12 cellular contexts compared by ENCODE assay signal in genomic region chr6:41784581-41785171, GRCh38. TPM values are rescaled to one million over a fixed set of nuclear protein-coding genes. Genes with fewer than 3 reads are reported as not detected.
DNase-seq lines count a peak whose midpoint lies in the region; ATAC-seq and TF ChIP-seq lines count a peak whose summit lies in the region.
"Had no signal": no experiment of that assay in that cellular context is flagged by ENCODE, and none has a peak within 500 bp of the region (broad histone marks: within the 10 kb centered on the region; RNA-seq: fewer than 3 reads in every experiment).

No MANE protein-coding gene starts in this region.

- ATAC-seq in HG02938 (IDR thresholded peaks at IDR 0.05; ENCODE audit: unreplicated experiment): no peak

- peaks cover 17% of the 10 kb centered on the region for H3K4me1 Mint-ChIP-seq in activated T-helper 1 cell treated with anti-CD3 and anti-CD28 coated beads, Interleukin-12 subunit alpha, Interleukin-12 subunit beta, Interleukin-2, Interleukin-4 antibody, amounts not matched to agents 30 ng/mL and 10 ng/mL and 1 ng/mL, durations not matched to agents 14 hours and 24 hours and 36 hours (ENCODE audit: low read depth)

- TF ChIP-seq CTCF in C4-2B (conservative IDR thresholded peaks at IDR 0.05) (no peak), GM10266 (IDR thresholded peaks at IDR 0.05; ENCODE audit: control insufficient read depth, insufficient read depth, low read depth, missing control alignments) (no peak)

- peaks cover 18% of the 10 kb centered on the region for H3K27me3 Mint-ChIP-seq in activated T-helper 1 cell treated with anti-CD3 and anti-CD28 coated beads, Interleukin-12 subunit alpha, Interleukin-12 subunit beta, Interleukin-2, Interleukin-4 antibody, amounts not matched to agents 30 ng/mL and 10 ng/mL and 1 ng/mL, durations not matched to agents 14 hours and 24 hours and 36 hours (ENCODE audit: insufficient read depth)

- H3K36me3 Mint-ChIP-seq in activated T-helper 1 cell treated with anti-CD3 and anti-CD28 coated beads, Interleukin-12 subunit alpha, Interleukin-12 subunit beta, Interleukin-2, Interleukin-4 antibody, amounts not matched to agents 30 ng/mL and 10 ng/mL and 1 ng/mL, durations not matched to agents 14 hours and 24 hours and 36 hours (ENCODE audit: low read depth): peaks cover 10% of the 10 kb centered on the region

- H3K27ac Mint-ChIP-seq in activated T-helper 1 cell treated with anti-CD3 and anti-CD28 coated beads, Interleukin-12 subunit alpha, Interleukin-12 subunit beta, Interleukin-2, Interleukin-4 antibody, amounts not matched to agents 30 ng/mL and 10 ng/mL and 1 ng/mL, durations not matched to agents 14 hours and 24 hours and 36 hours: no peak overlapping the region

- H3K4me3 Mint-ChIP-seq in activated T-helper 1 cell treated with anti-CD3 and anti-CD28 coated beads, Interleukin-12 subunit alpha, Interleukin-12 subunit beta, Interleukin-2, Interleukin-4 antibody, amounts not matched to agents 30 ng/mL and 10 ng/mL and 1 ng/mL, durations not matched to agents 14 hours and 24 hours and 36 hours: peak overlapping the region; percentile 45

- intact Hi-C loops in activated T-helper 1 cell treated with anti-CD3 and anti-CD28 coated beads, Interleukin-12 subunit alpha, Interleukin-12 subunit beta, Interleukin-2, Interleukin-4 antibody, amounts not matched to agents 30 ng/mL and 10 ng/mL and 1 ng/mL, durations not matched to agents 14 hours and 24 hours and 36 hours (cut with micrococcal nuclease): loop anchor here (5.0 kb wide), 2 partner anchors 237 to 1733 kb away; partner anchors contain the start of genes FOXP4, POLR1C and YIPF3

- DNase-seq in GM10266 (ENCODE audit: extremely low spot score) (peak; percentile 14), mucosa of gallbladder (ENCODE audit: low spot score) (peak; percentile 69), NCI-H1105 treated with DMSO at 0.1 percent for 48 hours (lab: John Stamatoyannopoulos, UW) (no peak), NCI-H2029 treated with DMSO at 0.1 percent for 48 hours (lab: John Stamatoyannopoulos, UW) (no peak), RKO (ENCODE audit: low spot score) (no peak)
- no peak for DNase-seq in activated T-helper 1 cell treated with anti-CD3 and anti-CD28 coated beads, Interleukin-12 subunit alpha, Interleukin-12 subunit beta, Interleukin-2, Interleukin-4 antibody, amounts not matched to agents 30 ng/mL and 10 ng/mL and 1 ng/mL, durations not matched to agents 14 hours and 24 hours and 36 hours (ENCODE audit: low spot score)
- DNase-seq: DMS 273 treated with DMSO at 0.1 percent for 48 hours; occipital lobe; stimulated activated CD4-positive, alpha-beta T cell treated with anti-CD3 and anti-CD28 coated beads, Interleukin-4, amount 100 ng/mL, for 4 hours had no signal

- H3K9me3 Mint-ChIP-seq in activated T-helper 1 cell treated with anti-CD3 and anti-CD28 coated beads, Interleukin-12 subunit alpha, Interleukin-12 subunit beta, Interleukin-2, Interleukin-4 antibody, amounts not matched to agents 30 ng/mL and 10 ng/mL and 1 ng/mL, durations not matched to agents 14 hours and 24 hours and 36 hours: no peaks in the 10 kb centered on the region

- H3K27ac ChIP-seq in C4-2B: peak overlapping the region; percentile 92
- H3K27ac ChIP-seq: thoracic aorta had no signal

RNA-seq across cellular contexts. Expression of gene TOMM6, which starts 2.8 kb away (rescaled TPM):
- 334 and 338 TPM in 2 replicates for total RNA-seq in activated T-helper 1 cell treated with anti-CD3 and anti-CD28 coated beads, Interleukin-12 subunit alpha, Interleukin-12 subunit beta, Interleukin-2, Interleukin-4 antibody, amounts not matched to agents 30 ng/mL and 10 ng/mL and 1 ng/mL, durations not matched to agents 14 hours and 24 hours and 36 hours
- total RNA-seq in mucosa of gallbladder: 123 TPM

RNA-seq across cellular contexts. Expression of gene PRICKLE4, which starts 4.1 kb away (rescaled TPM):
- not detected in 2 replicates for total RNA-seq in activated T-helper 1 cell treated with anti-CD3 and anti-CD28 coated beads, Interleukin-12 subunit alpha, Interleukin-12 subunit beta, Interleukin-2, Interleukin-4 antibody, amounts not matched to agents 30 ng/mL and 10 ng/mL and 1 ng/mL, durations not matched to agents 14 hours and 24 hours and 36 hours
- 13.1 TPM for total RNA-seq in mucosa of gallbladder

RNA-seq across cellular contexts. Expression of gene FRS3, which starts 5.0 kb away (rescaled TPM):
- total RNA-seq in activated T-helper 1 cell treated with anti-CD3 and anti-CD28 coated beads, Interleukin-12 subunit alpha, Interleukin-12 subunit beta, Interleukin-2, Interleukin-4 antibody, amounts not matched to agents 30 ng/mL and 10 ng/mL and 1 ng/mL, durations not matched to agents 14 hours and 24 hours and 36 hours: 5.2 and 5.3 TPM in 2 replicates
- total RNA-seq in mucosa of gallbladder: 6.3 TPM

RNA-seq across cellular contexts. Expression of gene PGC, which starts 37.5 kb away (rescaled TPM):
- total RNA-seq in activated T-helper 1 cell treated with anti-CD3 and anti-CD28 coated beads, Interleukin-12 subunit alpha, Interleukin-12 subunit beta, Interleukin-2, Interleukin-4 antibody, amounts not matched to agents 30 ng/mL and 10 ng/mL and 1 ng/mL, durations not matched to agents 14 hours and 24 hours and 36 hours: 0.60 TPM in 1 of 2 replicates, not detected in the other
- total RNA-seq in mucosa of gallbladder: 6.7 TPM
- total RNA-seq: occipital lobe had no signal

RNA-seq across cellular contexts. Expression of gene TFEB, which starts 49.3 kb away (rescaled TPM):
- total RNA-seq in activated T-helper 1 cell treated with anti-CD3 and anti-CD28 coated beads, Interleukin-12 subunit alpha, Interleukin-12 subunit beta, Interleukin-2, Interleukin-4 antibody, amounts not matched to agents 30 ng/mL and 10 ng/mL and 1 ng/mL, durations not matched to agents 14 hours and 24 hours and 36 hours: 15.6 and 17.2 TPM in 2 replicates
- total RNA-seq in mucosa of gallbladder: 41.7 TPM

Comparison
In these comparisons a context has a peak if more than half of its experiments do, and no peak if none do; other contexts are left out.
1. DNase-seq: peak in GM10266 (single experiment) and mucosa of gallbladder (single experiment); none in activated T-helper 1 cell treated with anti-CD3 and anti-CD28 coated beads, Interleukin-12 subunit alpha, Interleukin-12 subunit beta, Interleukin-2, Interleukin-4 antibody, amounts not matched to agents 30 ng/mL and 10 ng/mL and 1 ng/mL, durations not matched to agents 14 hours and 24 hours and 36 hours (single experiment), NCI-H1105 treated with DMSO at 0.1 percent for 48 hours (single experiment), NCI-H2029 treated with DMSO at 0.1 percent for 48 hours (single experiment) and RKO (single experiment).
2. RNA of gene PRICKLE4, which starts 4.1 kb away (total RNA-seq): 13.1 TPM in mucosa of gallbladder (single experiment); not detected in activated T-helper 1 cell treated with anti-CD3 and anti-CD28 coated beads, Interleukin-12 subunit alpha, Interleukin-12 subunit beta, Interleukin-2, Interleukin-4 antibody, amounts not matched to agents 30 ng/mL and 10 ng/mL and 1 ng/mL, durations not matched to agents 14 hours and 24 hours and 36 hours; every median in the first group is over 10 times any median in the second.